8 cellular contexts compared by ENCODE assay signal in genomic region chr6:31272431-31272830, GRCh38. TPM values are rescaled to one million over a fixed set of nuclear protein-coding genes. Genes with fewer than 3 reads are reported as not detected.
DNase-seq lines count a peak whose midpoint lies in the region; ATAC-seq, FAIRE-seq and TF ChIP-seq lines count a peak whose summit lies in the region.

No MANE protein-coding gene starts in this region.

- FAIRE-seq in GM12891 (lab: Jason Lieb, UNC), result no peak

- no peak for TF ChIP-seq CTCF in astrocyte of the cerebellum (IDR thresholded peaks at IDR 0.05; ENCODE audit: low read depth, low read length, missing control alignments)
- no peak for TF ChIP-seq CTCF in thoracic aorta (IDR thresholded peaks at IDR 0.05)

- peak; percentile 20 for DNase-seq in COLO829 (ENCODE audit: low spot score)
- no peak for DNase-seq in astrocyte of the cerebellum (ENCODE audit: low read depth)
- DNase-seq in thoracic aorta (ENCODE audit: low spot score), result no peak
- no peak for DNase-seq in midbrain (lab: John Stamatoyannopoulos, UW)
- DNase-seq in GM12891 (ENCODE audit: insufficient read length, low spot score), result no peak

- H3K27ac ChIP-seq in layer of hippocampus (ENCODE audit: low read depth, low read length) (peak overlapping the region; percentile 78), thoracic aorta (peak overlapping the region; percentile 86 to 96)

- peak overlapping the region; percentile 73 for H3K4me3 ChIP-seq in astrocyte of the cerebellum (ENCODE audit: low read depth, low read length)
- peak overlapping the region; percentile 80 for H3K4me3 ChIP-seq in thoracic aorta

- ATAC-seq in HG03135 (IDR thresholded peaks at IDR 0.05; ENCODE audit: unreplicated experiment) (peak; percentile 8), thoracic aorta (ENCODE audit: insufficient number of reproducible peaks, low FRiP score, low read depth) (no peak), GM19023 (IDR thresholded peaks at IDR 0.05; ENCODE audit: unreplicated experiment) (no peak)

- H3K27me3 ChIP-seq in layer of hippocampus (ENCODE audit: control insufficient read depth, insufficient read depth, low read length) (no peaks in the 10 kb centered on the region), thoracic aorta (replicated peaks; ENCODE audit: insufficient read depth) (no peaks in the 10 kb centered on the region)

- TF ChIP-seq POLR2A in GM12891 (IDR thresholded peaks at IDR 0.05; ENCODE audit: low read depth, low read length), result no peak; the same call in 1 of the 2 replicates

- no peaks in the 10 kb centered on the region for H3K36me3 ChIP-seq in thoracic aorta

- in situ Hi-C loops in astrocyte of the cerebellum (cut with HindIII; ENCODE audit: low sequenced_read_pairs), result no loop called here

- H3K9me3 ChIP-seq in thoracic aorta, result no peaks in the 10 kb centered on the region

- peaks cover 0 to 8% of the 10 kb centered on the region in 2 donors for H3K4me1 ChIP-seq in thoracic aorta (ENCODE audit: control insufficient read depth in 1 of 2, low read depth in 2 of 2)

TF ChIP-seq in GM12891, 5 proteins besides CTCF, POLR2A, EP300 and RAD21:
- no peak for TF ChIP-seq SPI1 (IDR thresholded peaks at IDR 0.05; ENCODE audit: low read depth, low read length)
- no peak for TF ChIP-seq TAF1 (IDR thresholded peaks at IDR 0.05; ENCODE audit: low read depth, low read length)
- no peak for TF ChIP-seq PAX5 (IDR thresholded peaks at IDR 0.05; ENCODE audit: insufficient read depth, low read length, severe bottlenecking)
- no peak for TF ChIP-seq POU2F2 (IDR thresholded peaks at IDR 0.05; ENCODE audit: low read depth, low read length)
TF ChIP-seq in GM12891: peak in this region for 0.

RNA-seq across cellular contexts. Expression of gene HLA-C, which starts 0.5 kb away (rescaled TPM):
- total RNA-seq in thoracic aorta, result 100 to 1,000 TPM; 321 to 782 TPM
- polyA plus RNA-seq in GM12891 (2012; ENCODE audit: low read depth, missing spikeins), result 1,176 TPM
